9 cellular contexts compared by ENCODE assay signal in genomic region chr12:45668641-45669040, GRCh38.
A peak's percentile ranks its signal among the peaks of the same experiment; 100 is the strongest.
DNase-seq lines count a peak whose midpoint lies in the region; ATAC-seq and TF ChIP-seq lines count a peak whose summit lies in the region.
"Had no signal": no experiment of that assay in that cellular context is flagged by ENCODE, and none has a peak within 500 bp of the region (broad histone marks: within the 10 kb centered on the region; RNA-seq: fewer than 3 reads in every experiment).

No MANE protein-coding gene starts in this region.

- H3K4me3 ChIP-seq in OCI-LY3 (ENCODE audit: low read length) (no peak overlapping the region), spleen (peak overlapping the region in 1 of 8 donors; percentile 45), osteoblast (ENCODE audit: insufficient read depth, low read length) (no peak overlapping the region)

- H3K27me3 ChIP-seq in OCI-LY3 (ENCODE audit: low read depth, low read length) (peaks cover 73% of the 10 kb centered on the region), spleen (replicated peaks in 1 of 7) (no peaks in the 10 kb centered on the region), osteoblast (ENCODE audit: insufficient read depth, low read length) (peaks cover 4% of the 10 kb centered on the region)

- no peaks in the 10 kb centered on the region for H3K36me3 ChIP-seq in OCI-LY3 (replicated peaks; ENCODE audit: low read depth, low read length)
- no peaks in the 10 kb centered on the region for H3K36me3 ChIP-seq in spleen
- H3K36me3 ChIP-seq in osteoblast (ENCODE audit: insufficient read depth, low read length): no peaks in the 10 kb centered on the region

- H3K9me3 ChIP-seq in OCI-LY3 (ENCODE audit: insufficient read depth, low read length): no peaks in the 10 kb centered on the region
- no peaks in the 10 kb centered on the region for H3K9me3 ChIP-seq in spleen
- H3K9me3 ChIP-seq in osteoblast (ENCODE audit: low read depth, low read length): no peaks in the 10 kb centered on the region

- H3K27ac ChIP-seq in OCI-LY3 (ENCODE audit: low read length) (no peak overlapping the region; the same call in 1 of the 2 replicates), spleen (peak overlapping the region; percentile 51 to 77 (median 64)), osteoblast (ENCODE audit: low read depth, low read length) (no peak overlapping the region)

- ATAC-seq in GM19035 (IDR thresholded peaks at IDR 0.05; ENCODE audit: unreplicated experiment): peak; percentile 2
- peak; percentile 11 for ATAC-seq in HG02798 (IDR thresholded peaks at IDR 0.05; ENCODE audit: poor library complexity, unreplicated experiment)

- no peak for TF ChIP-seq POLR2A in spleen (IDR thresholded peaks at IDR 0.05)

- H3K4me1 ChIP-seq in OCI-LY3 (ENCODE audit: low read length) (peaks cover 32% of the 10 kb centered on the region), spleen (peaks cover 13 to 36% (median 28%) of the 10 kb centered on the region in 6 donors), osteoblast (ENCODE audit: insufficient read depth, low read length) (peaks cover 5% of the 10 kb centered on the region)

- H3K9ac ChIP-seq in OCI-LY3 (ENCODE audit: low read length): no peak overlapping the region

- no peak for DNase-seq in spleen
- DNase-seq in MV-4-11 (lab: John Stamatoyannopoulos, UW): no peak
- DNase-seq in osteoblast (ENCODE audit: insufficient read length, low spot score, missing footprints): no peak
- DNase-seq in NCI-H1417 (lab: John Stamatoyannopoulos, UW): no peak
- DNase-seq: activated CD4-positive, CD25-positive, alpha-beta regulatory T cell treated with anti-CD3 and anti-CD28 coated beads, Interleukin-2, amount 50 U/mL, for 72 hours; occipital lobe had no signal

- intact Hi-C loops in spleen (cut with DNase I; ENCODE audit: low total_unique reads): no loop called here

- H3K4me2 ChIP-seq in OCI-LY3 (ENCODE audit: low read length): peak overlapping the region; percentile 71
- no peak overlapping the region for H3K4me2 ChIP-seq in osteoblast (ENCODE audit: insufficient read depth, low read length)

- WGBS in spleen, 5 donors: 24 to 39% (median 34%) methylated on average over 1 of the region's 1 CpG

- H2AFZ ChIP-seq in OCI-LY3 (ENCODE audit: low read depth, low read length) (no peak overlapping the region), osteoblast (ENCODE audit: low read length) (no peak overlapping the region)

- H4K20me1 ChIP-seq in OCI-LY3 (ENCODE audit: insufficient read depth, low read length) (peaks cover 16% of the 10 kb centered on the region), osteoblast (ENCODE audit: insufficient read depth, low read length) (no peaks in the 10 kb centered on the region)

- TF ChIP-seq CTCF in OCI-LY3 (IDR thresholded peaks at IDR 0.05; ENCODE audit: low read depth, low read length): no peak
- no peak for TF ChIP-seq CTCF in spleen (IDR thresholded peaks at IDR 0.05 in 8 of 11, conservative IDR thresholded peaks at IDR 0.05 in 3 of 11)
- no peak for TF ChIP-seq CTCF in osteoblast (IDR thresholded peaks at IDR 0.05; ENCODE audit: extremely low read depth, low read depth, low read length)

- H3K79me2 ChIP-seq in OCI-LY3 (ENCODE audit: low read length) (no peaks in the 10 kb centered on the region), osteoblast (ENCODE audit: insufficient read depth, low read length) (no peaks in the 10 kb centered on the region)

Comparison
In these comparisons a context has a peak if more than half of its experiments do, and no peak if none do; other contexts are left out.
1. H3K27ac ChIP-seq: peak in spleen (8 of 8); none in OCI-LY3 (single experiment) and osteoblast (single experiment).